ENCODE assay signal across 8 cellular contexts in genomic region chr17:75785770-75786538, GRCh38. TPM values are rescaled to one million over a fixed set of nuclear protein-coding genes. Genes with fewer than 3 reads are reported as not detected.
A peak's percentile ranks its signal among the peaks of the same experiment; 100 is the strongest.
DNase-seq lines count a peak whose midpoint lies in the region; ATAC-seq and TF ChIP-seq lines count a peak whose summit lies in the region.

No MANE protein-coding gene starts in this region.

- H3K36me3 ChIP-seq in Panc1 (ENCODE audit: control insufficient read depth, insufficient read depth, low read length) (no peaks in the 10 kb centered on the region; the same call in 1 of the 2 replicates), neural progenitor cell (no peaks in the 10 kb centered on the region)
- no peaks in the 10 kb centered on the region for H3K36me3 ChIP-seq in effector memory CD4-positive, alpha-beta T cell (ENCODE audit: control insufficient read depth, insufficient read depth, low read length)

- BruUV-seq in Panc1 (replicated peaks; lab: Mats Ljungman, UMichigan): TSS peak; percentile 78

- H3F3A ChIP-seq in neural progenitor cell (ENCODE audit: low read depth): peaks cover 29% of the 10 kb centered on the region

- no peaks in the 10 kb centered on the region for H3K9me3 Mint-ChIP-seq in neural progenitor cell

- H3K79me2 ChIP-seq in neural progenitor cell (ENCODE audit: low read depth): peaks cover 61% of the 10 kb centered on the region

- H3K4me1 Mint-ChIP-seq in neural progenitor cell: peaks cover 35% of the 10 kb centered on the region

- H3K27me3 ChIP-seq in Panc1 (ENCODE audit: control insufficient read depth, insufficient read depth, low read length): no peaks in the 10 kb centered on the region
- no peaks in the 10 kb centered on the region for H3K27me3 ChIP-seq in effector memory CD4-positive, alpha-beta T cell (replicated peaks; ENCODE audit: control insufficient read depth, insufficient read depth, low read length, poor library complexity, severe bottlenecking)
- H3K27me3 ChIP-seq in neural progenitor cell: no peaks in the 10 kb centered on the region

- H3K9ac ChIP-seq in neural progenitor cell: peak overlapping the region; percentile 99

- H3K27ac ChIP-seq in Panc1 (ENCODE audit: low read length) (peak overlapping the region; percentile 100), neural progenitor cell (peak overlapping the region; percentile 100)
- H3K27ac ChIP-seq in effector memory CD4-positive, alpha-beta T cell (ENCODE audit: insufficient read depth, low read length, poor library complexity, severe bottlenecking): peak overlapping the region; percentile 98

- H3K27me3 Mint-ChIP-seq in neural progenitor cell (ENCODE audit: insufficient read depth, low read depth): peaks cover 3% of the 10 kb centered on the region

- no peak for ATAC-seq in Panc1

- intact Hi-C loops in Panc1 (cut with micrococcal nuclease; ENCODE audit: unreplicated experiment): no loop called here
- intact Hi-C loops in lower leg skin (cut with DNase I; ENCODE audit: low total_unique reads): no loop called here

- POLR2A ChIA-PET in Panc1 (lab: Charles Lee): interaction anchor here (0.5 to 0.6 kb wide), 3 partner anchors 20 to 322 kb away, joined by 3 to 4 read pairs (median 3); no protein-coding TSS in a partner anchor

- in situ Hi-C loops in Panc1 (cut with HindIII; ENCODE audit: low pct_unique_long_range_greater_than_20kb, low sequenced_read_pairs): no loop called here

- CTCF ChIA-PET in Panc1 (lab: Charles Lee): interaction anchor here (0.6 to 0.7 kb wide), 2 partner anchors 61 to 579 kb away, joined by 3 to 18 read pairs; no protein-coding TSS in a partner anchor

- H3K27ac Mint-ChIP-seq in neural progenitor cell: peak overlapping the region; percentile 100

- peak; percentile 55 for DNase-seq in NCI-H2227 (lab: John Stamatoyannopoulos, UW; ENCODE audit: unreplicated experiment)
- DNase-seq in NCI-H2227 treated with DMSO at 0.1 percent for 48 hours (lab: John Stamatoyannopoulos, UW): no peak
- no peak for DNase-seq in Panc1 (ENCODE audit: low read depth, low spot score)
- no peak for DNase-seq in effector memory CD4-positive, alpha-beta T cell
- DNase-seq in neural progenitor cell (ENCODE audit: low spot score): no peak
- no peak for DNase-seq in lower leg skin (ENCODE audit: low spot score in 2 of 2)
- DNase-seq in GM20000 (ENCODE audit: low spot score): no peak
- DNase-seq in NCI-H187 (lab: John Stamatoyannopoulos, UW): no peak

- H3K4me2 ChIP-seq in neural progenitor cell: peak overlapping the region; percentile 93

- no peaks in the 10 kb centered on the region for H3K9me3 ChIP-seq in Panc1 (ENCODE audit: control insufficient read depth, insufficient read depth, low read depth, low read length)
- no peaks in the 10 kb centered on the region for H3K9me3 ChIP-seq in effector memory CD4-positive, alpha-beta T cell (ENCODE audit: control insufficient read depth, low read length)
- no peaks in the 10 kb centered on the region for H3K9me3 ChIP-seq in neural progenitor cell (ENCODE audit: low read depth)

- H3K4me3 ChIP-seq in Panc1 (ENCODE audit: low read depth in 2 of 2, low read length in 2 of 2): peak overlapping the region; percentile 59 to 76
- peak overlapping the region; percentile 51 for H3K4me3 ChIP-seq in effector memory CD4-positive, alpha-beta T cell (ENCODE audit: insufficient read depth, low read depth, low read length, poor library complexity, severe bottlenecking)
- H3K4me3 ChIP-seq in neural progenitor cell: peak overlapping the region; percentile 68
- no peak overlapping the region for H3K4me3 ChIP-seq in lower leg skin (ENCODE audit: low read depth, poor library complexity, severe bottlenecking)

- peaks cover 11% of the 10 kb centered on the region for H3K36me3 Mint-ChIP-seq in neural progenitor cell

- no peak for TF ChIP-seq CTCF in Panc1 (IDR thresholded peaks at IDR 0.05)
- no peak for TF ChIP-seq CTCF in neural progenitor cell (IDR thresholded peaks at IDR 0.05)
- no peak for TF ChIP-seq CTCF in lower leg skin (IDR thresholded peaks at IDR 0.05)
- TF ChIP-seq CTCF in GM20000 (IDR thresholded peaks at IDR 0.05; ENCODE audit: extremely low read depth, missing control alignments): no peak

- TF ChIP-seq POLR2A in lower leg skin (IDR thresholded peaks at IDR 0.05): no peak

- 27 to 29% methylated on average over 8 of the region's 8 CpGs for WGBS in lower leg skin, 2 donors

- peak overlapping the region; percentile 91 for H3K4me3 Mint-ChIP-seq in neural progenitor cell

- H3K4me1 ChIP-seq in Panc1 (ENCODE audit: control insufficient read depth, insufficient read depth, low read length) (peaks cover 35% of the 10 kb centered on the region), neural progenitor cell (peaks cover 22% of the 10 kb centered on the region)
- H3K4me1 ChIP-seq in effector memory CD4-positive, alpha-beta T cell (ENCODE audit: control insufficient read depth, insufficient read depth, low read length, poor library complexity, severe bottlenecking): peaks cover 28% of the 10 kb centered on the region

- peaks cover 12% of the 10 kb centered on the region for H4K20me1 ChIP-seq in neural progenitor cell (ENCODE audit: low read depth)

- H2AFZ ChIP-seq in neural progenitor cell (replicated peaks): no peak overlapping the region

RNA-seq across cellular contexts. Expression of gene UNK, which starts 1.3 kb away (rescaled TPM):
- total RNA-seq in Panc1 (2021; ENCODE audit: unreplicated experiment): 32.1 TPM
- polyA plus RNA-seq in Panc1 (2012; ENCODE audit: insufficient read length): 24.3 TPM
- 38.5 and 43.0 TPM in 2 replicates for total RNA-seq in neural progenitor cell (ENCODE audit: low replicate concordance)
- total RNA-seq in lower leg skin: 10 to 100 TPM; 26.5 to 42.5 (median 31.9) TPM

RNA-seq across cellular contexts. Expression of gene GALK1, which starts 21.0 kb away (rescaled TPM):
- total RNA-seq in Panc1 (2021; ENCODE audit: unreplicated experiment) (35.8 TPM), neural progenitor cell (ENCODE audit: low replicate concordance) (6.5 and 27.3 TPM in 2 replicates), lower leg skin (10 to 100 TPM; 20.6 to 31.0 (median 28.9) TPM)
- polyA plus RNA-seq in Panc1 (2012; ENCODE audit: insufficient read length): 51.2 TPM

RNA-seq across cellular contexts. Expression of gene UNC13D, which starts 58.2 kb away (rescaled TPM):
- total RNA-seq in Panc1 (2021; ENCODE audit: unreplicated experiment) (12.7 TPM), neural progenitor cell (ENCODE audit: low replicate concordance) (0.09 and 0.96 TPM in 2 replicates), lower leg skin (1 to 10 TPM; 5.0 to 9.1 (median 7.6) TPM)
- 6.7 TPM for polyA plus RNA-seq in Panc1 (2012; ENCODE audit: insufficient read length)
